In genomic region chr18:48705043-48705442, GRCh38 we compare ENCODE assay signal across 21 cellular contexts.
A peak's percentile ranks its signal among the peaks of the same experiment; 100 is the strongest.
DNase-seq lines count a peak whose midpoint lies in the region; ATAC-seq lines count a peak whose summit lies in the region.
"Had no signal": no experiment of that assay in that cellular context is flagged by ENCODE, and none has a peak within 500 bp of the region (broad histone marks: within the 10 kb centered on the region; RNA-seq: fewer than 3 reads in every experiment).

No MANE protein-coding gene starts in this region.

- H3K36me3 Mint-ChIP-seq in stimulated activated effector memory CD8-positive, alpha-beta T cell treated with anti-CD3 and anti-CD28 coated beads, Interleukin-12 subunit alpha, Interleukin-12 subunit beta, amount 100 ng/mL, for 72 hours = peaks cover 7% of the 10 kb centered on the region
- H3K36me3 Mint-ChIP-seq: CD4-positive, alpha-beta memory T cell had no signal

- H3K4me3 Mint-ChIP-seq in stimulated activated effector memory CD8-positive, alpha-beta T cell treated with anti-CD3 and anti-CD28 coated beads, Interleukin-12 subunit alpha, Interleukin-12 subunit beta, amount 100 ng/mL, for 72 hours = no peak overlapping the region
- H3K4me3 Mint-ChIP-seq: CD14-positive monocyte; CD4-positive, alpha-beta memory T cell; GM23338; HFFc6 had no signal

- peak overlapping the region; percentile 10 for H3K27ac Mint-ChIP-seq in stimulated activated effector memory CD8-positive, alpha-beta T cell treated with anti-CD3 and anti-CD28 coated beads, Interleukin-12 subunit alpha, Interleukin-12 subunit beta, amount 100 ng/mL, for 72 hours
- H3K27ac Mint-ChIP-seq: GM23338, HFFc6 had no signal

- no peaks in the 10 kb centered on the region for H3K27me3 ChIP-seq in right cardiac atrium (ENCODE audit: control insufficient read depth, insufficient read depth)
- H3K27me3 ChIP-seq: BLaER1 had no signal

- intact Hi-C loops in right cardiac atrium (cut with DNase I) = loop anchor here in 1 of 4 donors (10.0 kb wide), 1 partner anchor 240 kb away; no protein-coding TSS in a partner anchor
- intact Hi-C loops in Right ventricle myocardium inferior (cut with DNase I) = no loop called here

- no peak overlapping the region for H3K4me3 ChIP-seq in right cardiac atrium (ENCODE audit: low read length)
- H3K4me3 ChIP-seq: A549, BLaER1, GM23338 had no signal

- no peaks in the 10 kb centered on the region for H3K9me3 ChIP-seq in right cardiac atrium (ENCODE audit: control insufficient read depth, low read length)
- H3K9me3 ChIP-seq: A549, BLaER1 had no signal

- H3K4me1 Mint-ChIP-seq in stimulated activated effector memory CD8-positive, alpha-beta T cell treated with anti-CD3 and anti-CD28 coated beads, Interleukin-12 subunit alpha, Interleukin-12 subunit beta, amount 100 ng/mL, for 72 hours = peaks cover 34% of the 10 kb centered on the region

- peaks cover 4% of the 10 kb centered on the region for H3K4me1 ChIP-seq in right cardiac atrium (ENCODE audit: control insufficient read depth, insufficient read depth, low read length)
- H3K4me1 ChIP-seq: A549 had no signal

- 81% methylated on average over 7 of the region's 7 CpGs for WGBS in right cardiac atrium

- DNase-seq in right cardiac atrium = peak in 2 of 3 donors; percentile 37 to 76
- no peak for DNase-seq in Right ventricle myocardium inferior (ENCODE audit: missing footprints)
- DNase-seq in medulla oblongata (ENCODE audit: extremely low spot score) = peak; percentile 27
- no peak for DNase-seq in stimulated activated effector memory CD8-positive, alpha-beta T cell treated with anti-CD3 and anti-CD28 coated beads, Interleukin-12 subunit alpha, Interleukin-12 subunit beta, amount 100 ng/mL, for 72 hours (ENCODE audit: low spot score in 2 of 2)
- no peak for DNase-seq in left lobe of liver (ENCODE audit: low spot score)
- no peak for DNase-seq in caudate nucleus (lab: John Stamatoyannopoulos, UW)
- DNase-seq in NOMO-1 treated with DMSO at 0.1 percent for 48 hours (lab: John Stamatoyannopoulos, UW; ENCODE audit: unreplicated experiment) = no peak
- DNase-seq: AML-193; CD4-positive, alpha-beta memory T cell; DMS153; DMS79; GDM1; H7; HFFc6; IMR-90 had no signal

- H3K27ac ChIP-seq in right cardiac atrium (ENCODE audit: low read length) = no peak overlapping the region
- H3K27ac ChIP-seq in caudate nucleus (ENCODE audit: low read depth, low read length) = no peak overlapping the region
- H3K27ac ChIP-seq: 22Rv1, A549, BLaER1 had no signal

- ATAC-seq in right cardiac atrium (peak in 1 of 2 donors; percentile 16), Right ventricle myocardium inferior (no peak), left lobe of liver (no peak)
- ATAC-seq in stimulated activated effector memory CD8-positive, alpha-beta T cell treated with anti-CD3 and anti-CD28 coated beads, Interleukin-12 subunit alpha, Interleukin-12 subunit beta, amount 100 ng/mL, for 72 hours = no peak
- ATAC-seq: A549, GM23338, HCT116 had no signal

- H3K9me3 Mint-ChIP-seq in stimulated activated effector memory CD8-positive, alpha-beta T cell treated with anti-CD3 and anti-CD28 coated beads, Interleukin-12 subunit alpha, Interleukin-12 subunit beta, amount 100 ng/mL, for 72 hours = no peaks in the 10 kb centered on the region
- H3K9me3 Mint-ChIP-seq: CD14-positive monocyte; CD4-positive, alpha-beta memory T cell; GM23338; HFFc6 had no signal

Comparison
In these comparisons a context has a peak if more than half of its experiments do, and no peak if none do; other contexts are left out.
1. DNase-seq: peak in right cardiac atrium (2 of 3) and medulla oblongata (single experiment); none in Right ventricle myocardium inferior (single experiment), stimulated activated effector memory CD8-positive, alpha-beta T cell treated with anti-CD3 and anti-CD28 coated beads, Interleukin-12 subunit alpha, Interleukin-12 subunit beta, amount 100 ng/mL, for 72 hours (0 of 2), left lobe of liver (single experiment), caudate nucleus (0 of 61) and NOMO-1 treated with DMSO at 0.1 percent for 48 hours (single experiment).